8 cellular contexts compared by ENCODE assay signal in the genomic region with DNA sequence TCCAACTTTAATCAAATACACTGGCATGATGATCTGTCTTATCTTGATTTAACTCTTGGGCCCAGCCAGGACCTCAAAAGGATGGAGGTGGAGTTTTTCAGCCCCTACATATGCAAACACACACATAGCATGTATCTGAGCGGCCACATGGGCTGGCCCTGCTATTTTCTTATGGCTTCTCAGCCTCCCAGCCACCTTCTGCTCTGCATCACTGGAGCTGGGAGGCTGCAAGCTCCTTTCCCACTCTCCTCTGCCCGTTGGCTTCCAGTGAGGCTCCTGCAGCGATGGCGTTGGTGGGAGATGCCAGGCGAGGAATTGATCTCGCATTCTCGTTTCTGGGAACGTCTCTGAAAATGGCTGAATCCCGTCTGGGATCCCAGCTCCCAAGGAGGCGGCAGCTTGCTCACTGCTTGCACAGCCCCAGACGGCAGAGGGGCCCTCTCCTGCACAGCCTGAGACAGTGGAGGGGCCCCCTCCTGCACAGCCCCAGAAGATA. TPM values are rescaled to one million over a fixed set of nuclear protein-coding genes. Genes with fewer than 3 reads are reported as not detected.
DNase-seq lines count a peak whose midpoint lies in the region; ATAC-seq and TF ChIP-seq lines count a peak whose summit lies in the region.

No MANE protein-coding gene starts in this region.

- H2BK12ac ChIP-seq in neuronal stem cell (ENCODE audit: low read length), result no peak overlapping the region

- no peak overlapping the region for H3K14ac ChIP-seq in neuronal stem cell (ENCODE audit: low read length)

- H3K4me2 ChIP-seq in neuronal stem cell (ENCODE audit: insufficient read depth, low read length, poor library complexity, severe bottlenecking), result peak overlapping the region; percentile 70

- H2AFZ ChIP-seq in neuronal stem cell (ENCODE audit: low read length), result peak overlapping the region; percentile 18

- H3K4ac ChIP-seq in neuronal stem cell (ENCODE audit: low read length), result peak overlapping the region; percentile 38

- H3K36me3 Mint-ChIP-seq in effector memory CD8-positive, alpha-beta T cell (ENCODE audit: insufficient read depth), result peaks cover 15% of the 10 kb centered on the region

- no peak overlapping the region for H3K27ac ChIP-seq in neuronal stem cell (replicated peaks; ENCODE audit: low read length)

- H3K9me3 Mint-ChIP-seq in effector memory CD8-positive, alpha-beta T cell, result no peaks in the 10 kb centered on the region

- peaks cover 12% of the 10 kb centered on the region for H3K79me1 ChIP-seq in neuronal stem cell (ENCODE audit: low read depth, low read length)

- H3K36me3 ChIP-seq in BJ (ENCODE audit: control insufficient read depth, insufficient read depth, low read length), result peaks cover 2% of the 10 kb centered on the region; the same call in 1 of the 2 replicates
- H3K36me3 ChIP-seq in neuronal stem cell (replicated peaks in 1 of 2; ENCODE audit: control insufficient read depth in 2 of 2, insufficient read depth in 2 of 2, low read length in 2 of 2), result peaks cover 7 to 9% of the 10 kb centered on the region in 2 donors

- H4K8ac ChIP-seq in neuronal stem cell (ENCODE audit: low read depth, low read length), result no peak overlapping the region

- peak overlapping the region; percentile 95 for H2AK5ac ChIP-seq in neuronal stem cell (ENCODE audit: low read depth, low read length)

- CTCF ChIA-PET in BJ (lab: Yijun Ruan, JAX), result interaction anchor here (0.6 to 1.3 kb wide), 2 partner anchors 110 to 169 kb away, joined by 3 to 4 read pairs; no protein-coding TSS in a partner anchor

- WGBS in neuronal stem cell (ENCODE audit: extremely low coverage in 2 of 2, insufficient read length in 2 of 2, insufficient replicate concordance in 1 of 2), 2 donors, result no CpG with 5 or more reads among the region's 11 CpGs

- no peak overlapping the region for H2BK15ac ChIP-seq in neuronal stem cell (ENCODE audit: low read length)

- peak overlapping the region; percentile 84 to 92 for H3K4me3 Mint-ChIP-seq in effector memory CD8-positive, alpha-beta T cell

- peak overlapping the region; percentile 96 to 99 for H3K27ac Mint-ChIP-seq in effector memory CD8-positive, alpha-beta T cell

- no peak for DNase-seq in BJ (ENCODE audit: low read depth)
- DNase-seq in NAMALWA (ENCODE audit: low spot score), result peak; percentile 48
- no peak for DNase-seq in effector memory CD8-positive, alpha-beta T cell
- no peak for DNase-seq in neuronal stem cell (ENCODE audit: low spot score)
- DNase-seq in NCI-H128 (lab: John Stamatoyannopoulos, UW; ENCODE audit: unreplicated experiment), result no peak
- DNase-seq in AML-193 (lab: John Stamatoyannopoulos, UW), result no peak
- no peak for DNase-seq in NCI-H345 (lab: John Stamatoyannopoulos, UW)

- no peak for ATAC-seq in effector memory CD8-positive, alpha-beta T cell (replicated peaks)
- no peak for ATAC-seq in HG03139 (IDR thresholded peaks at IDR 0.05; ENCODE audit: unreplicated experiment)

- H2BK120ac ChIP-seq in neuronal stem cell (ENCODE audit: low read depth, low read length), result no peak overlapping the region

- H3K9me3 ChIP-seq in neuronal stem cell (replicated peaks in 1 of 2; ENCODE audit: control insufficient read depth in 2 of 2, insufficient read depth in 1 of 2, low read depth in 1 of 2, low read length in 2 of 2), result peaks cover 0 to 9% of the 10 kb centered on the region in 2 donors

- H3K4me1 ChIP-seq in neuronal stem cell (ENCODE audit: control insufficient read depth in 2 of 2, insufficient read depth in 1 of 2, low read depth in 1 of 2, low read length in 2 of 2), result peaks cover 7 to 8% of the 10 kb centered on the region in 2 donors

- peak overlapping the region; percentile 55 for H2BK5ac ChIP-seq in neuronal stem cell (ENCODE audit: low read length)

- peak overlapping the region; percentile 76 for H3K4me3 ChIP-seq in BJ (ENCODE audit: low read depth, low read length)
- peak overlapping the region in 1 of 2 donors; percentile 18 for H3K4me3 ChIP-seq in neuronal stem cell (ENCODE audit: low read length in 2 of 2)

- no peak for TF ChIP-seq CTCF in BJ (IDR thresholded peaks at IDR 0.05; ENCODE audit: insufficient read depth, low read depth, low read length)

- POLR2A ChIA-PET in BJ (lab: Charles Lee), result interaction anchor here (0.6 kb wide), 1 partner anchor 39 kb away, joined by 5 read pairs; no protein-coding TSS in a partner anchor

- no peak overlapping the region for H4K91ac ChIP-seq in neuronal stem cell (ENCODE audit: low read depth, low read length, poor library complexity)

- H3K27me3 ChIP-seq in BJ (ENCODE audit: control insufficient read depth, insufficient read depth, low read length) (no peaks in the 10 kb centered on the region), neuronal stem cell (ENCODE audit: control insufficient read depth in 3 of 3, insufficient read depth in 3 of 3, low read depth in 1 of 3, low read length in 3 of 3) (no peaks in the 10 kb centered on the region)

- H3K18ac ChIP-seq in neuronal stem cell (ENCODE audit: low read length), result peak overlapping the region; percentile 93

- peak overlapping the region; percentile 68 for H3K9ac ChIP-seq in neuronal stem cell (ENCODE audit: low read depth, low read length, poor library complexity)

- peaks cover 17 to 26% of the 10 kb centered on the region in 2 donors for H3K4me1 Mint-ChIP-seq in effector memory CD8-positive, alpha-beta T cell (ENCODE audit: low read depth in 2 of 2)

- no peaks in the 10 kb centered on the region for H3K27me3 Mint-ChIP-seq in effector memory CD8-positive, alpha-beta T cell

- H3K23ac ChIP-seq in neuronal stem cell (ENCODE audit: low read depth, low read length, poor library complexity), result no peak overlapping the region

RNA-seq across cellular contexts. Expression of gene PRXL2B, which starts 1.7 kb away (rescaled TPM):
- 9.8 and 16.1 TPM in 2 replicates for polyA plus RNA-seq in BJ (2011; rRNA removed)
- polyA minus RNA-seq in BJ (2011; rRNA and poly(A)+ RNA removed), result 8.1 and 9.2 TPM in 2 replicates
- polyA plus RNA-seq in neuronal stem cell (2013, experiment 1 of 2), result 35.1 TPM
- 35.3 TPM for polyA plus RNA-seq in neuronal stem cell (2013, experiment 2 of 2)

RNA-seq across cellular contexts. Expression of gene TNFRSF14, which starts 28.7 kb away (rescaled TPM):
- 11.8 and 19.3 TPM in 2 replicates for polyA plus RNA-seq in BJ (2011; rRNA removed)
- 10.3 and 11.1 TPM in 2 replicates for polyA minus RNA-seq in BJ (2011; rRNA and poly(A)+ RNA removed)
- 1.1 TPM for polyA plus RNA-seq in neuronal stem cell (2013, experiment 1 of 2)
- 1.3 TPM for polyA plus RNA-seq in neuronal stem cell (2013, experiment 2 of 2)

RNA-seq across cellular contexts. Expression of gene MMEL1, which starts 47.9 kb away (rescaled TPM):
- polyA plus RNA-seq in BJ (2011; rRNA removed), result 0.17 TPM in 1 of 2 replicates, not detected in the other
- not detected in 2 replicates for polyA minus RNA-seq in BJ (2011; rRNA and poly(A)+ RNA removed)
- polyA plus RNA-seq in neuronal stem cell (2013, experiment 1 of 2), result 1.1 TPM
- 1.4 TPM for polyA plus RNA-seq in neuronal stem cell (2013, experiment 2 of 2)

RNA-seq across cellular contexts. Expression of gene HES5, which starts 54.8 kb away (rescaled TPM):
- polyA plus RNA-seq in BJ (2011; rRNA removed), result not detected in 2 replicates
- polyA minus RNA-seq in BJ (2011; rRNA and poly(A)+ RNA removed), result not detected in 2 replicates
- 208 TPM for polyA plus RNA-seq in neuronal stem cell (2013, experiment 1 of 2)
- 209 TPM for polyA plus RNA-seq in neuronal stem cell (2013, experiment 2 of 2)

RNA-seq across cellular contexts. Expression of gene PANK4, which starts 58.5 kb away (rescaled TPM):
- polyA plus RNA-seq in BJ (2011; rRNA removed), result 13.3 and 17.1 TPM in 2 replicates
- polyA minus RNA-seq in BJ (2011; rRNA and poly(A)+ RNA removed), result 23.8 and 42.0 TPM in 2 replicates
- 23.5 TPM for polyA plus RNA-seq in neuronal stem cell (2013, experiment 1 of 2)
- 22.7 TPM for polyA plus RNA-seq in neuronal stem cell (2013, experiment 2 of 2)
